ENCODE assay signal across 19 cellular contexts in genomic region chr3:183371672-183371968, GRCh38. TPM values are rescaled to one million over a fixed set of nuclear protein-coding genes. Genes with fewer than 3 reads are reported as not detected.
DNase-seq lines count a peak whose midpoint lies in the region; ATAC-seq and TF ChIP-seq lines count a peak whose summit lies in the region.
"Had no signal": no experiment of that assay in that cellular context is flagged by ENCODE, and none has a peak within 500 bp of the region (broad histone marks: within the 10 kb centered on the region; RNA-seq: fewer than 3 reads in every experiment).

No MANE protein-coding gene starts in this region.

- no peaks in the 10 kb centered on the region for H3K27me3 Mint-ChIP-seq in activated T-cell treated with anti-CD3 and anti-CD28 coated beads, Interleukin-2, amount 50 U/mL, for 72 hours (ENCODE audit: low read depth)
- no peaks in the 10 kb centered on the region for H3K27me3 Mint-ChIP-seq in chondrocyte (ENCODE audit: low read depth)
- no peaks in the 10 kb centered on the region for H3K27me3 Mint-ChIP-seq in osteocyte (ENCODE audit: unreplicated experiment)
- H3K27me3 Mint-ChIP-seq: activated CD4-positive, alpha-beta T cell treated with anti-CD3 and anti-CD28 coated beads, Interleukin-2, amount 10 ng/mL, durations not matched to agents 24 days and 14 days; effector memory CD8-positive, alpha-beta T cell had no signal

- no peak for TF ChIP-seq POLR2A in testis (IDR thresholded peaks at IDR 0.05)

- H3K27ac ChIP-seq in PC-9 (peak overlapping the region; percentile 97), testis (no peak overlapping the region)
- H3K27ac ChIP-seq: parathyroid adenoma had no signal

- no peak overlapping the region for H3K4me3 Mint-ChIP-seq in activated T-cell treated with anti-CD3 and anti-CD28 coated beads, Interleukin-2, amount 50 U/mL, for 72 hours
- H3K4me3 Mint-ChIP-seq in chondrocyte (ENCODE audit: unreplicated experiment) (no peak overlapping the region), osteocyte (ENCODE audit: unreplicated experiment) (no peak overlapping the region)
- H3K4me3 Mint-ChIP-seq: activated CD4-positive, alpha-beta T cell treated with anti-CD3 and anti-CD28 coated beads, Interleukin-2, amount 10 ng/mL, durations not matched to agents 24 days and 14 days; effector memory CD8-positive, alpha-beta T cell; naive thymus-derived CD4-positive, alpha-beta T cell had no signal

- DNase-seq in activated T-cell treated with anti-CD3 and anti-CD28 coated beads, Interleukin-2, amount 50 U/mL, for 72 hours: peak in 1 of 2 donors; percentile 30
- DNase-seq in activated T-cell treated with anti-CD3 and anti-CD28 coated beads for 4 hours (no peak), PC-9 (peak; percentile 25 to 81), chondrocyte (ENCODE audit: low spot score) (no peak), osteocyte (ENCODE audit: extremely low spot score, unreplicated experiment) (no peak), testis (no peak), MG63 (no peak)
- DNase-seq: ACHN; activated CD4-positive, alpha-beta T cell treated with anti-CD3 and anti-CD28 coated beads, Interleukin-2, amount 10 ng/mL, durations not matched to agents 24 days and 14 days; activated T-cell treated with anti-CD3 and anti-CD28 coated beads, Interleukin-2, amount 50 U/mL, for 1 hour; DMS153; effector memory CD8-positive, alpha-beta T cell; hypothalamus; naive thymus-derived CD4-positive, alpha-beta T cell; NCI-H82; upper lobe of left lung had no signal

- POLR2A ChIA-PET in PC-9 (lab: Charles Lee; ENCODE audit: unreplicated experiment): interaction anchor here (0.6 kb wide), 1 partner anchor 64 kb away, joined by 12 read pairs; no protein-coding TSS in a partner anchor

- H3K9me3 Mint-ChIP-seq in activated T-cell treated with anti-CD3 and anti-CD28 coated beads, Interleukin-2, amount 50 U/mL, for 72 hours: no peaks in the 10 kb centered on the region
- H3K9me3 Mint-ChIP-seq in chondrocyte (ENCODE audit: low read depth): no peaks in the 10 kb centered on the region
- peaks cover 7% of the 10 kb centered on the region for H3K9me3 Mint-ChIP-seq in osteocyte (ENCODE audit: unreplicated experiment)
- H3K9me3 Mint-ChIP-seq: effector memory CD8-positive, alpha-beta T cell; naive thymus-derived CD4-positive, alpha-beta T cell had no signal

- peaks cover 55% of the 10 kb centered on the region for H3K4me1 Mint-ChIP-seq in activated T-cell treated with anti-CD3 and anti-CD28 coated beads, Interleukin-2, amount 50 U/mL, for 72 hours (ENCODE audit: low read depth)
- peaks cover 28% of the 10 kb centered on the region for H3K4me1 Mint-ChIP-seq in chondrocyte (ENCODE audit: low read depth)
- H3K4me1 Mint-ChIP-seq in osteocyte (ENCODE audit: unreplicated experiment): peaks cover 54% of the 10 kb centered on the region

- H3K4me2 ChIP-seq in PC-9: peak overlapping the region; percentile 77

- H3K36me3 Mint-ChIP-seq in activated T-cell treated with anti-CD3 and anti-CD28 coated beads, Interleukin-2, amount 50 U/mL, for 72 hours (ENCODE audit: insufficient read depth in 2 of 2): no peaks in the 10 kb centered on the region
- H3K36me3 Mint-ChIP-seq in chondrocyte (ENCODE audit: low read depth): peaks cover 1% of the 10 kb centered on the region
- H3K36me3 Mint-ChIP-seq in osteocyte (ENCODE audit: unreplicated experiment): no peaks in the 10 kb centered on the region

- peaks cover 44% of the 10 kb centered on the region for H3F3A ChIP-seq in PC-9 (ENCODE audit: insufficient read depth, low read depth)

- no peaks in the 10 kb centered on the region for H3K79me2 ChIP-seq in PC-9 (ENCODE audit: low read depth)

- H3K9me3 ChIP-seq in PC-9 (ENCODE audit: insufficient read depth, low read depth): no peaks in the 10 kb centered on the region; the same call in 1 of the 2 replicates
- H3K9me3 ChIP-seq in testis: no peaks in the 10 kb centered on the region
- no peaks in the 10 kb centered on the region for H3K9me3 ChIP-seq in MG63
- H3K9me3 ChIP-seq: Peyer's patch, upper lobe of left lung had no signal

- 80% methylated on average over 5 of the region's 5 CpGs for WGBS in testis, 2 donors

- H3K27ac Mint-ChIP-seq in activated T-cell treated with anti-CD3 and anti-CD28 coated beads, Interleukin-2, amount 50 U/mL, for 72 hours: no peak overlapping the region
- peak overlapping the region; percentile 89 for H3K27ac Mint-ChIP-seq in chondrocyte (ENCODE audit: unreplicated experiment)
- peak overlapping the region; percentile 95 for H3K27ac Mint-ChIP-seq in osteocyte (ENCODE audit: unreplicated experiment)
- H3K27ac Mint-ChIP-seq: naive thymus-derived CD4-positive, alpha-beta T cell had no signal

- TSS peak; percentile 86 for BruUV-seq in PC-9 (replicated peaks; lab: Mats Ljungman, UMichigan)

- no peaks in the 10 kb centered on the region; the same call in 1 of the 2 replicates for H3K9me2 ChIP-seq in PC-9 (ENCODE audit: insufficient read depth)

- H3K4me3 ChIP-seq in PC-9: no peak overlapping the region
- H3K4me3 ChIP-seq in testis: no peak overlapping the region
- H3K4me3 ChIP-seq in MG63: no peak overlapping the region
- H3K4me3 ChIP-seq: Peyer's patch, upper lobe of left lung had no signal

- CTCF ChIA-PET in PC-9 (lab: Charles Lee): interaction anchor here (0.6 to 1.7 kb wide), 3 partner anchors 11 to 106 kb away, joined by 4 to 10 read pairs (median 4); no protein-coding TSS in a partner anchor

- peaks cover 61% of the 10 kb centered on the region for H3K4me1 ChIP-seq in PC-9 (replicated peaks; ENCODE audit: insufficient read depth)
- no peaks in the 10 kb centered on the region for H3K4me1 ChIP-seq in testis
- H3K4me1 ChIP-seq: parathyroid adenoma, Peyer's patch had no signal

- TF ChIP-seq CTCF in PC-9 (conservative IDR thresholded peaks at IDR 0.05) (no peak), chondrocyte (IDR thresholded peaks at IDR 0.05) (no peak), osteocyte (IDR thresholded peaks at IDR 0.05) (no peak), testis (IDR thresholded peaks at IDR 0.05) (no peak)

- no peak overlapping the region; the same call in 1 of the 2 replicates for H2AFZ ChIP-seq in PC-9
- H2AFZ ChIP-seq: parathyroid adenoma had no signal

- intact Hi-C loops in PC-9 (cut with micrococcal nuclease; ENCODE audit: unreplicated experiment) (loop anchor here (1.0 kb wide), 2 partner anchors 56 to 64 kb away; no protein-coding TSS in a partner anchor), testis (cut with DNase I; ENCODE audit: low total_unique reads) (no loop called here)

- peak; percentile 15 to 16 for ATAC-seq in activated T-cell treated with anti-CD3 and anti-CD28 coated beads, Interleukin-2, amount 50 U/mL, for 72 hours (replicated peaks in 1 of 2)
- ATAC-seq in GM21528 (IDR thresholded peaks at IDR 0.05; ENCODE audit: low FRiP score, unreplicated experiment): no peak

- H4K20me1 ChIP-seq in PC-9 (ENCODE audit: insufficient read depth): no peaks in the 10 kb centered on the region

- no peaks in the 10 kb centered on the region for H3K36me3 ChIP-seq in PC-9 (ENCODE audit: low read depth)
- no peaks in the 10 kb centered on the region for H3K36me3 ChIP-seq in testis (ENCODE audit: low read depth, missing control alignments)
- no peaks in the 10 kb centered on the region for H3K36me3 ChIP-seq in MG63
- H3K36me3 ChIP-seq: Peyer's patch, upper lobe of left lung had no signal

- no peaks in the 10 kb centered on the region for H3K27me3 ChIP-seq in PC-9 (ENCODE audit: insufficient read depth, low read depth)
- no peaks in the 10 kb centered on the region for H3K27me3 ChIP-seq in testis
- H3K27me3 ChIP-seq in MG63: no peaks in the 10 kb centered on the region; the same call in 1 of the 2 replicates
- H3K27me3 ChIP-seq: Peyer's patch, upper lobe of left lung had no signal

RNA-seq across cellular contexts. Expression of gene MCF2L2, which starts 56.8 kb away (rescaled TPM):
- total RNA-seq in activated T-cell treated with anti-CD3 and anti-CD28 coated beads, Interleukin-2, amount 50 U/mL, for 72 hours: 10 to 100 TPM in 1 of 2 donors, 1 to 10 TPM in 1; 7.6 to 11.5 TPM
- total RNA-seq in PC-9 (2021): 1.7 and 2.3 TPM in 2 replicates
- 1.6 to 2.6 TPM (median 2.1 TPM) in 3 replicates for total RNA-seq in chondrocyte
- total RNA-seq in osteocyte: 1.7 and 2.4 TPM in 2 replicates
- 10 to 100 TPM; 14.6 to 24.2 TPM for total RNA-seq in testis
- polyA plus RNA-seq in testis (ENCODE audit: insufficient read depth, low read depth, low replicate concordance): 6.8 TPM
- not detected in 2 replicates for total RNA-seq in MG63 (2014; rRNA removed; shearing (Covaris generic); ENCODE audit: low replicate concordance)

Comparison
In these comparisons a context has a peak if more than half of its experiments do, and no peak if none do; other contexts are left out.
1. DNase-seq: peak in PC-9 (2 of 2); none in activated T-cell treated with anti-CD3 and anti-CD28 coated beads for 4 hours (single experiment), chondrocyte (single experiment), osteocyte (single experiment), testis (single experiment) and MG63 (single experiment).